Comparison of ENCODE assay signal across 24 cellular contexts in the genomic region with DNA sequence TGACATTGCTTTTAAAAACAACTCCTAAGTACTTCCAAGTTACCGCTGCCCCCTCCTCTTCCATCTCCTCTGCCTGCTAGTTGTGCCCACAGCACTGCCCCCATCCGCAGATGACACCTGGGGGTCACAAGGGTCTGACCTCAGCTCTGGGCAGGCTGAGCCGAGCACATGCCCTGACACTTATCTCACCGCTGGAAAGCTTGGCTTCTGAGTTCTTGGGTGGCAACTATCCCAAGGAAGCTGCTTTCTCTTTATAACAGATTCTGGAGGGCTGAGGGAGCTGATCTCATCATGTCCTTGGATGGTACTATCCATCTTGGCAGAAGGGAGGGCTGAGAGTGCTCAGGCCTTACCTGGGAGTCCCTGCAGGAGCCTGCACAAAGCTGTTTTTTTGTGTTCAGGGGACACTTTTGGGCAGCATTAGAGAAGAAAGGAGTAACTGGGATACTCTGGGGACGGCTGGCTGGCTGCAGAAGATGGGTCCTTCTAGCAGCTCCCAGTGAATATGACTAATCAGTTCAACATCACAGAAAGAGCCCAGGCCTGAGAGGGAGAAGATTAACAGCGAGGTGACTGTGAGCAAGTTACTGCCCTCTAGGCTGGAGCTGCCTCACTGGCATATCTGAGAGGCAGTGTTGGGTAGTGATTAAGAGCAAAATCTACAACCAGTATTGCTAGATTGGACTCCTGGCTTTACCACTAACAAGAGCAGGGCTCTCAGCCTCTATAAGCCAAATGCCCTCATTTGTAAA.
A peak's percentile ranks its signal among the peaks of the same experiment; 100 is the strongest.
DNase-seq lines count a peak whose midpoint lies in the region; FAIRE-seq and TF ChIP-seq lines count a peak whose summit lies in the region.
"Had no signal": no experiment of that assay in that cellular context is flagged by ENCODE, and none has a peak within 500 bp of the region (broad histone marks: within the 10 kb centered on the region; RNA-seq: fewer than 3 reads in every experiment).

No MANE protein-coding gene starts in this region.

- no peaks in the 10 kb centered on the region for H3K36me3 ChIP-seq in osteoblast (ENCODE audit: insufficient read depth, low read length)
- H3K36me3 ChIP-seq in small intestine (ENCODE audit: control insufficient read depth in 2 of 2, insufficient read depth in 2 of 2, low read length in 2 of 2) = no peaks in the 10 kb centered on the region
- H3K36me3 ChIP-seq: cardiac muscle cell, neural progenitor cell had no signal

- 51 to 65% (median 56%) methylated on average over 6 of the region's 6 CpGs for WGBS in small intestine, 3 donors

- no peaks in the 10 kb centered on the region for H3K27me3 ChIP-seq in osteoblast (ENCODE audit: insufficient read depth, low read length)
- H3K27me3 ChIP-seq in small intestine (ENCODE audit: control insufficient read depth in 2 of 2, insufficient read depth in 2 of 2, low read length in 2 of 2) = no peaks in the 10 kb centered on the region
- H3K27me3 ChIP-seq: cardiac muscle cell, neural progenitor cell had no signal

- H3K4me2 ChIP-seq in osteoblast (ENCODE audit: insufficient read depth, low read length) = no peak overlapping the region
- H3K4me2 ChIP-seq: neural progenitor cell had no signal

- H2AFZ ChIP-seq in osteoblast (ENCODE audit: low read length) = no peak overlapping the region
- H2AFZ ChIP-seq: neural progenitor cell had no signal

- H3K9me3 Mint-ChIP-seq in osteocyte (ENCODE audit: unreplicated experiment) = no peaks in the 10 kb centered on the region
- H3K9me3 Mint-ChIP-seq: activated CD4-positive, alpha-beta memory T cell treated with anti-CD3 and anti-CD28 coated beads, Interleukin-2, amount 10 ng/mL, durations not matched to agents 7 days and 5 days; activated T-cell treated with anti-CD3 and anti-CD28 coated beads, Interleukin-2, amount 50 U/mL, for 4 hours; neural progenitor cell; stimulated activated naive CD8-positive, alpha-beta T cell treated with anti-CD3 and anti-CD28 coated beads, Interleukin-15, amount 100 ng/mL, for 72 hours; T-cell; WTC11 had no signal

- H3K4me1 ChIP-seq in osteoblast (ENCODE audit: insufficient read depth, low read length) (peaks cover 14% of the 10 kb centered on the region), small intestine (ENCODE audit: control insufficient read depth in 2 of 2, insufficient read depth in 1 of 2, low read depth in 1 of 2, low read length in 1 of 2) (peaks cover 2 to 17% of the 10 kb centered on the region in 2 donors)

- no peaks in the 10 kb centered on the region for H3K79me2 ChIP-seq in osteoblast (ENCODE audit: insufficient read depth, low read length)

- no peak overlapping the region for H3K4me3 Mint-ChIP-seq in osteocyte (ENCODE audit: unreplicated experiment)
- H3K4me3 Mint-ChIP-seq: activated CD4-positive, alpha-beta memory T cell treated with anti-CD3 and anti-CD28 coated beads, Interleukin-2, amount 10 ng/mL, durations not matched to agents 7 days and 5 days; activated naive CD8-positive, alpha-beta T cell; activated T-cell treated with anti-CD3 and anti-CD28 coated beads, Interleukin-2, amount 50 U/mL, for 4 hours; neural progenitor cell; stimulated activated naive CD8-positive, alpha-beta T cell treated with anti-CD3 and anti-CD28 coated beads, Interleukin-15, amount 100 ng/mL, for 72 hours; T-cell; WTC11 had no signal

- H3K27ac Mint-ChIP-seq in osteocyte (ENCODE audit: unreplicated experiment) = no peak overlapping the region
- H3K27ac Mint-ChIP-seq: activated CD4-positive, alpha-beta memory T cell treated with anti-CD3 and anti-CD28 coated beads, Interleukin-2, amount 10 ng/mL, durations not matched to agents 7 days and 5 days; activated naive CD8-positive, alpha-beta T cell; neural progenitor cell; stimulated activated naive CD8-positive, alpha-beta T cell treated with anti-CD3 and anti-CD28 coated beads, Interleukin-15, amount 100 ng/mL, for 72 hours; T-cell; WTC11 had no signal

- peak; percentile 58 for DNase-seq in EH (ENCODE audit: low read depth)
- peak; percentile 54 for DNase-seq in OCI-M1 (lab: John Stamatoyannopoulos, UW)
- DNase-seq in epithelial cell of proximal tubule (ENCODE audit: low read depth) = no peak
- peak; percentile 91 for DNase-seq in osteoblast (ENCODE audit: insufficient read length, low spot score, missing footprints)
- DNase-seq in osteocyte (ENCODE audit: extremely low spot score, unreplicated experiment) = no peak
- no peak for DNase-seq in small intestine
- DNase-seq in hippocampal formation (lab: John Stamatoyannopoulos, UW) = no peak
- DNase-seq in NCI-H524 treated with DMSO at 0.1 percent for 48 hours (lab: John Stamatoyannopoulos, UW) = no peak
- DNase-seq: activated CD4-positive, alpha-beta memory T cell treated with anti-CD3 and anti-CD28 coated beads, Interleukin-2, amount 10 ng/mL, durations not matched to agents 7 days and 5 days; activated T-cell treated with anti-CD3 and anti-CD28 coated beads, Interleukin-2, amount 50 U/mL, for 4 hours; Caco-2; dorsolateral prefrontal cortex; kidney glomerular epithelial cell; midbrain; MV-4-11; NCI-H2029 treated with DMSO at 0.1 percent for 48 hours; NCI-H748 treated with DMSO at 0.1 percent for 48 hours; right cardiac atrium; stimulated activated naive CD8-positive, alpha-beta T cell treated with anti-CD3 and anti-CD28 coated beads, Interleukin-15, amount 100 ng/mL, for 72 hours; T-cell had no signal

- H3K4me3 ChIP-seq in epithelial cell of proximal tubule (ENCODE audit: low read depth, low read length) (no peak overlapping the region), osteoblast (ENCODE audit: insufficient read depth, low read length) (no peak overlapping the region), small intestine (ENCODE audit: low read depth in 1 of 2, low read length in 2 of 2) (no peak overlapping the region)
- H3K4me3 ChIP-seq: cardiac muscle cell, dorsolateral prefrontal cortex, neural progenitor cell had no signal

- FAIRE-seq in small intestine (lab: Jason Lieb, UNC) = no peak

- H3K27me3 Mint-ChIP-seq in osteocyte (ENCODE audit: unreplicated experiment) = no peaks in the 10 kb centered on the region
- H3K27me3 Mint-ChIP-seq: activated naive CD8-positive, alpha-beta T cell had no signal

- H3K36me3 Mint-ChIP-seq in osteocyte (ENCODE audit: unreplicated experiment) = peaks cover 7% of the 10 kb centered on the region
- H3K36me3 Mint-ChIP-seq: activated naive CD8-positive, alpha-beta T cell; T-cell; WTC11 had no signal

- H4K20me1 ChIP-seq in osteoblast (ENCODE audit: insufficient read depth, low read length) = no peaks in the 10 kb centered on the region

- H3K9me3 ChIP-seq in osteoblast (ENCODE audit: low read depth, low read length) (no peaks in the 10 kb centered on the region), small intestine (ENCODE audit: control insufficient read depth, low read depth) (no peaks in the 10 kb centered on the region)
- H3K9me3 ChIP-seq: Caco-2 had no signal

- H3K27ac ChIP-seq in osteoblast (ENCODE audit: low read depth, low read length) (no peak overlapping the region), small intestine (ENCODE audit: low read depth in 1 of 2, low read length in 1 of 2) (peak overlapping the region in 1 of 2 donors; percentile 15)
- H3K27ac ChIP-seq: cardiac muscle cell, neural progenitor cell had no signal

- TF ChIP-seq CTCF in epithelial cell of proximal tubule (conservative IDR thresholded peaks at IDR 0.05; ENCODE audit: low read depth, low read length) (peak; percentile 12), osteoblast (IDR thresholded peaks at IDR 0.05; ENCODE audit: extremely low read depth, low read depth, low read length) (no peak), osteocyte (IDR thresholded peaks at IDR 0.05) (no peak)

- peaks cover 46% of the 10 kb centered on the region for H3K4me1 Mint-ChIP-seq in osteocyte (ENCODE audit: unreplicated experiment)
- H3K4me1 Mint-ChIP-seq: activated CD4-positive, alpha-beta memory T cell treated with anti-CD3 and anti-CD28 coated beads, Interleukin-2, amount 10 ng/mL, durations not matched to agents 7 days and 5 days; stimulated activated naive CD8-positive, alpha-beta T cell treated with anti-CD3 and anti-CD28 coated beads, Interleukin-15, amount 100 ng/mL, for 72 hours; T-cell had no signal

Comparison
In these comparisons a context has a peak if more than half of its experiments do, and no peak if none do; other contexts are left out.
1. DNase-seq: peak in EH (single experiment), OCI-M1 (single experiment) and osteoblast (single experiment); none in epithelial cell of proximal tubule (single experiment), osteocyte (single experiment), small intestine (single experiment), hippocampal formation (0 of 2) and NCI-H524 treated with DMSO at 0.1 percent for 48 hours (single experiment).